ENCODE assay signal across 8 cellular contexts in the genomic region with DNA sequence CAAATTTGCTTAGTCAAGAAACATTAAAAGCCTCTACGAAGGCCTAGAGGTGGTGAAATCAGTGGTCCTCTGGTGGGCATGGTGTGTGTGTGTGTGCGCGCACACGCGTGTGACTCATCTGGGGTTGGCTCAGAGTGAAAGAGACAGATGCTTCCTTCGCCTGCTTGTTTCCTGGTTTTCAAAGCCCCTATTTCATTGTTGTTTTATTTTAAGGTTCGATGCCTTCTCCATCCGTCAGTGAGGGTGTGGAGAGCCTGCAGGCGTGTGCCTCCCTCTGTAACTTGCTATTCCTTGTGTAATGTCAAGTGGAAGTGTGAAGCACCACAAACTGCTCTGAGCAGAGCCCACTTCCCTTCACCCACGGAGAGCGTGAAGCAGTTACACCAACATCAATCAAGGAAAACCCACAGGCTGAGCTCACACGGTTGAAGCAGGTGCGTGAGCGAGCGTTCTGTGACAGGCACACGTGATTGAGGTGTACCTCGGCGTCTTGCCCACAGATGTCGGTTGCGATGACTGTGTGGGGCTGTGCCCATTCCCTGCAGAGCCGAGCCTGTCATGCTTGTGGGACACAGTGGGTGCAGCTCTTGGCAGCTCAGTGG.
DNase-seq lines count a peak whose midpoint lies in the region; ATAC-seq and FAIRE-seq lines count a peak whose summit lies in the region.

No MANE protein-coding gene starts in this region.

- ATAC-seq in GM18508 (IDR thresholded peaks at IDR 0.05; ENCODE audit: insufficient read depth, unreplicated experiment) (peak; percentile 66), HG02623 (IDR thresholded peaks at IDR 0.05; ENCODE audit: unreplicated experiment) (peak; percentile 60)

- H3K9me3 ChIP-seq in Karpas-422 (ENCODE audit: low read length): no peaks in the 10 kb centered on the region
- no peaks in the 10 kb centered on the region for H3K9me3 ChIP-seq in small intestine (ENCODE audit: control insufficient read depth, low read depth)

- H3K79me2 ChIP-seq in Karpas-422 (ENCODE audit: low read length): no peaks in the 10 kb centered on the region

- no peak overlapping the region for H3K9ac ChIP-seq in Karpas-422 (ENCODE audit: low read length)

- no peak overlapping the region for H3K4me2 ChIP-seq in Karpas-422 (ENCODE audit: low read depth, low read length, poor library complexity, severe bottlenecking)

- H4K20me1 ChIP-seq in Karpas-422 (ENCODE audit: insufficient read depth, low read depth, low read length): no peaks in the 10 kb centered on the region

- H3K9me2 ChIP-seq in Karpas-422 (replicated peaks; ENCODE audit: insufficient read depth, low read length): no peaks in the 10 kb centered on the region

- H3K4me3 ChIP-seq in Karpas-422 (ENCODE audit: low read length) (no peak overlapping the region), small intestine (ENCODE audit: low read depth in 1 of 2, low read length in 2 of 2) (no peak overlapping the region)

- H2AFZ ChIP-seq in Karpas-422 (ENCODE audit: low read length): no peak overlapping the region

- H3K27ac ChIP-seq in Karpas-422 (ENCODE audit: low read length) (no peak overlapping the region), small intestine (ENCODE audit: low read depth in 1 of 2, low read length in 1 of 2) (no peak overlapping the region)

- no peaks in the 10 kb centered on the region for H3K4me1 ChIP-seq in Karpas-422 (ENCODE audit: low read length)
- H3K4me1 ChIP-seq in small intestine (ENCODE audit: control insufficient read depth in 2 of 2, insufficient read depth in 1 of 2, low read depth in 1 of 2, low read length in 1 of 2): no peaks in the 10 kb centered on the region

- DNase-seq in RPMI8226 (peak; percentile 16), Karpas-422 (no peak), NCI-H1105 (lab: John Stamatoyannopoulos, UW) (no peak), small intestine (no peak)
- DNase-seq in effector CD8-positive, alpha-beta T cell (lab: John Stamatoyannopoulos, UW): peak; percentile 27
- DNase-seq in stimulated activated CD8-positive, alpha-beta memory T cell treated with anti-CD3 and anti-CD28 coated beads, Interleukin-2, amount 100 ng/mL, for 1 hour (ENCODE audit: low read depth in 2 of 2): peak; percentile 2 to 7

- H3K27me3 ChIP-seq in Karpas-422 (ENCODE audit: low read length) (no peaks in the 10 kb centered on the region), small intestine (ENCODE audit: control insufficient read depth in 2 of 2, insufficient read depth in 2 of 2, low read length in 2 of 2) (no peaks in the 10 kb centered on the region)

- WGBS in small intestine, 3 donors: 64 to 88% (median 72%) methylated on average over 21 of the region's 21 CpGs

- no peaks in the 10 kb centered on the region for H3K36me3 ChIP-seq in Karpas-422 (ENCODE audit: insufficient read depth, low read length)
- H3K36me3 ChIP-seq in small intestine (ENCODE audit: control insufficient read depth in 2 of 2, insufficient read depth in 2 of 2, low read length in 2 of 2): no peaks in the 10 kb centered on the region

- FAIRE-seq in small intestine (lab: Jason Lieb, UNC): no peak

Comparison
In these comparisons a context has a peak if more than half of its experiments do, and no peak if none do; other contexts are left out.
1. DNase-seq: peak in RPMI8226 (single experiment), effector CD8-positive, alpha-beta T cell (single experiment) and stimulated activated CD8-positive, alpha-beta memory T cell treated with anti-CD3 and anti-CD28 coated beads, Interleukin-2, amount 100 ng/mL, for 1 hour (2 of 2); none in Karpas-422 (single experiment), NCI-H1105 (single experiment) and small intestine (single experiment).